ENCODE assay signal across 27 cellular contexts in genomic region chr7:71267734-71268133, GRCh38.
"Had no signal": no experiment of that assay in that cellular context is flagged by ENCODE, and none has a peak within 500 bp of the region (broad histone marks: within the 10 kb centered on the region; RNA-seq: fewer than 3 reads in every experiment).

No MANE protein-coding gene starts in this region.

- H3K27ac Mint-ChIP-seq: activated naive CD4-positive, alpha-beta T cell treated with anti-CD3 and anti-CD28 coated beads, Interleukin-2, amount 50 U/mL, for 72 hours; activated naive CD8-positive, alpha-beta T cell treated with anti-CD3 and anti-CD28 coated beads, Interleukin-2, amount 50 U/mL, for 24 hours; brain had no signal

- H3K4me2 ChIP-seq: SK-N-SH had no signal

- H3K9me2 ChIP-seq: SK-N-SH had no signal

- H3K4me1 Mint-ChIP-seq: activated naive CD8-positive, alpha-beta T cell treated with anti-CD3 and anti-CD28 coated beads, Interleukin-2, amount 50 U/mL, for 24 hours had no signal

- H3K4me3 ChIP-seq: Peyer's patch, SJCRH30 had no signal

- H3K9ac ChIP-seq: SK-N-SH had no signal

- H3K27me3 Mint-ChIP-seq: activated naive CD8-positive, alpha-beta T cell treated with anti-CD3 and anti-CD28 coated beads, Interleukin-2, amount 50 U/mL, for 24 hours had no signal

- H3K36me3 ChIP-seq: Peyer's patch, SJCRH30, WERI-Rb-1 had no signal

- H3K4me3 Mint-ChIP-seq: activated naive CD8-positive, alpha-beta T cell treated with anti-CD3 and anti-CD28 coated beads, Interleukin-2, amount 50 U/mL, for 24 hours; activated T-cell treated with anti-CD3 and anti-CD28 coated beads, Interleukin-2, amount 50 U/mL, for 4 hours; brain had no signal

- H3K9me3 ChIP-seq: SJCRH30 had no signal

- ATAC-seq: activated CD4-positive, CD25-positive, alpha-beta regulatory T cell treated with anti-CD3 and anti-CD28 coated beads, Interleukin-2, amount 50 U/mL, for 24 hours; activated naive CD4-positive, alpha-beta T cell treated with anti-CD3 and anti-CD28 coated beads, Interleukin-2, amount 50 U/mL, for 72 hours; activated naive CD8-positive, alpha-beta T cell treated with anti-CD3 and anti-CD28 coated beads, Interleukin-2, amount 50 U/mL, for 24 hours; activated T-cell treated with anti-CD3 and anti-CD28 coated beads, Interleukin-2, amount 50 U/mL, for 4 hours had no signal

- H3K27me3 ChIP-seq: Peyer's patch, SJCRH30 had no signal

- H3K27ac ChIP-seq: Peyer's patch, RWPE1, SJCRH30, WERI-Rb-1 had no signal

- DNase-seq: activated CD4-positive, alpha-beta T cell treated with anti-CD3 and anti-CD28 coated beads for 48 hours; activated CD4-positive, alpha-beta T cell treated with anti-CD3 and anti-CD28 coated beads, Interleukin-2, amount 50 U/mL, for 48 hours; activated CD8-positive, alpha-beta memory T cell treated with anti-CD3 and anti-CD28 coated beads for 24 hours; activated effector memory CD4-positive, alpha-beta T cell treated with anti-CD3 and anti-CD28 coated beads, Interleukin-2, amount 50 U/mL, for 16 hours; activated naive CD4-positive, alpha-beta T cell treated with Interleukin-2 at 50 U/mL for 16 hours; activated naive CD8-positive, alpha-beta T cell treated with anti-CD3 and anti-CD28 coated beads, Interleukin-2, amount 50 U/mL, for 24 hours; activated T-cell treated with anti-CD3 and anti-CD28 coated beads, Interleukin-2, amount 50 U/mL, for 4 hours; amniotic stem cell; Karpas-422; MM.1S; NCI-H1105; NCI-H1436 treated with DMSO at 0.1 percent for 48 hours; NCI-H187; NCI-H2081; NCI-H510A treated with DMSO at 0.1 percent for 48 hours; NCI-H69; NK-92 treated with Interleukin-12 subunit alpha and Interleukin-12 subunit beta, amount 100 ng/mL, for 24 hours; Peyer's patch; Right ventricle myocardium superior; SJCRH30; SK-N-SH; T-helper 1 cell; WERI-Rb-1 had no signal

- H3K4me1 ChIP-seq: Peyer's patch, SJCRH30 had no signal
